Comparison of ENCODE assay signal across 8 cellular contexts in genomic region chr20:23339986-23340385, GRCh38. TPM values are rescaled to one million over a fixed set of nuclear protein-coding genes. Genes with fewer than 3 reads are reported as not detected.
DNase-seq lines count a peak whose midpoint lies in the region; ATAC-seq and TF ChIP-seq lines count a peak whose summit lies in the region.
"Had no signal": no experiment of that assay in that cellular context is flagged by ENCODE, and none has a peak within 500 bp of the region (broad histone marks: within the 10 kb centered on the region; RNA-seq: fewer than 3 reads in every experiment).

No MANE protein-coding gene starts in this region.

- H3K9ac ChIP-seq in BLaER1 treated with 17β-estradiol and CSF1 and Interleukin-3, amounts not matched to agents 10 nM and 100 nM, result peak overlapping the region in 2 of 11 experiments; percentile 2 to 5; a peak in 2 of 22 replicates

- 0 out of 22 replicates have a peak overlapping the region, but pooled peaks of 2 of the 11 experiments have one; percentile 3 to 8 for H3K4me2 ChIP-seq in BLaER1 treated with 17β-estradiol and CSF1 and Interleukin-3, amounts not matched to agents 10 nM and 100 nM

- peaks cover 1% of the 10 kb centered on the region for H3K4me1 ChIP-seq in left ventricle myocardium inferior
- peaks cover 4 to 36% (median 13%) of the 10 kb centered on the region in 10 experiments; a peak in 19 of 20 replicates for H3K4me1 ChIP-seq in BLaER1 treated with 17β-estradiol and CSF1 and Interleukin-3, amounts not matched to agents 10 nM and 100 nM
- no peaks in the 10 kb centered on the region for H3K4me1 ChIP-seq in sigmoid colon

- H3K27ac ChIP-seq in left ventricle myocardium inferior (replicated peaks) (no peak overlapping the region), VCaP (0 out of 2 replicates have a peak overlapping the region, but pooled peaks have one; percentile 3), sigmoid colon (no peak overlapping the region)
- peak overlapping the region in 6 of 11 experiments; percentile 10 to 56 (median 34); a peak in 10 of 22 replicates for H3K27ac ChIP-seq in BLaER1 treated with 17β-estradiol and CSF1 and Interleukin-3, amounts not matched to agents 10 nM and 100 nM

- H3K4me3 ChIP-seq in left ventricle myocardium inferior (no peak overlapping the region), sigmoid colon (no peak overlapping the region)
- no peak overlapping the region for H3K4me3 ChIP-seq in BLaER1 treated with 17β-estradiol and CSF1 and Interleukin-3, amounts not matched to agents 10 nM and 100 nM

- H3K9me3 ChIP-seq in left ventricle myocardium inferior (replicated peaks) (no peaks in the 10 kb centered on the region), sigmoid colon (no peaks in the 10 kb centered on the region)
- peaks cover 0 to 4% (median 0%) of the 10 kb centered on the region in 11 experiments; a peak in 1 of 22 replicates for H3K9me3 ChIP-seq in BLaER1 treated with 17β-estradiol and CSF1 and Interleukin-3, amounts not matched to agents 10 nM and 100 nM (replicated peaks in 1 of 11)

- no peak for TF ChIP-seq CTCF in left ventricle myocardium inferior (IDR thresholded peaks at IDR 0.05; ENCODE audit: borderline replicate concordance)
- no peak for TF ChIP-seq CTCF in VCaP (conservative IDR thresholded peaks at IDR 0.05)
- TF ChIP-seq CTCF in sigmoid colon (IDR thresholded peaks at IDR 0.05), result no peak

- no peak for DNase-seq in Right ventricle myocardium superior
- no peak for DNase-seq in left ventricle myocardium inferior
- peak; percentile 60 for DNase-seq in sigmoid colon
- DNase-seq in GDM1 (lab: John Stamatoyannopoulos, UW), result no peak
- no peak for DNase-seq in cerebellum (ENCODE audit: low spot score)
- DNase-seq: GOT3 had no signal

- H3K27me3 ChIP-seq in left ventricle myocardium inferior (ENCODE audit: low read depth) (no peaks in the 10 kb centered on the region), sigmoid colon (peaks cover 0 to 6% (median 0%) of the 10 kb centered on the region in 3 donors)
- no peaks in the 10 kb centered on the region for H3K27me3 ChIP-seq in BLaER1 treated with 17β-estradiol and CSF1 and Interleukin-3, amounts not matched to agents 10 nM and 100 nM

- 80 to 81% methylated on average over 13 of the region's 13 CpGs for WGBS in sigmoid colon, 2 donors

- no peaks in the 10 kb centered on the region for H3K36me3 ChIP-seq in left ventricle myocardium inferior
- H3K36me3 ChIP-seq in BLaER1 treated with 17β-estradiol and CSF1 and Interleukin-3, amounts not matched to agents 10 nM and 100 nM, result no peaks in the 10 kb centered on the region
- H3K36me3 ChIP-seq in sigmoid colon, result no peaks in the 10 kb centered on the region

- TF ChIP-seq POLR2A in sigmoid colon (IDR thresholded peaks at IDR 0.05), result no peak

- peak; percentile 13 for ATAC-seq in Right ventricle myocardium superior (ENCODE audit: poor library complexity)

- no peak for TF ChIP-seq EP300 in sigmoid colon (IDR thresholded peaks at IDR 0.05)

- H4K20me1 ChIP-seq in BLaER1 treated with 17β-estradiol and CSF1 and Interleukin-3, amounts not matched to agents 10 nM and 100 nM, result no peaks in the 10 kb centered on the region

- intact Hi-C loops in Right ventricle myocardium superior (cut with DNase I) (loop anchor here (5.0 to 10.0 kb wide), 5 partner anchors 85 to 1005 kb away; no protein-coding TSS in a partner anchor), left ventricle myocardium inferior (cut with micrococcal nuclease) (loop anchor here (5.0 to 10.0 kb wide), 2 partner anchors 95 to 648 kb away; no protein-coding TSS in a partner anchor), sigmoid colon (cut with DNase I) (loop anchor here (2.0 kb wide), 1 partner anchor 649 kb away; no protein-coding TSS in a partner anchor)

RNA-seq across cellular contexts. Expression of gene NXT1, which starts 10.6 kb away (rescaled TPM):
- total RNA-seq in Right ventricle myocardium superior (6.6 TPM), left ventricle myocardium inferior (7.3 TPM), sigmoid colon (10 to 100 TPM; 19.9 to 57.6 (median 29.3) TPM), cerebellum (11.4 TPM)
- 10 to 100 TPM in 2 of 3 donors, 1 to 10 TPM in 1; 8.1 to 22.3 (median 10.8) TPM for polyA plus RNA-seq in sigmoid colon

RNA-seq across cellular contexts. Expression of gene GZF1, which starts 22.0 kb away (rescaled TPM):
- total RNA-seq in Right ventricle myocardium superior (16.6 TPM), left ventricle myocardium inferior (24.9 TPM), sigmoid colon (10 to 100 TPM; 13.0 to 17.5 (median 17.1) TPM), cerebellum (22.6 TPM)
- 1 to 10 TPM; 2.4 to 6.0 (median 4.9) TPM for polyA plus RNA-seq in sigmoid colon

Comparison
In these comparisons a context has a peak if more than half of its experiments do, and no peak if none do; other contexts are left out.
1. H3K27ac ChIP-seq: peak in BLaER1 treated with 17β-estradiol and CSF1 and Interleukin-3, amounts not matched to agents 10 nM and 100 nM (6 of 11) and VCaP (single experiment); none in left ventricle myocardium inferior (single experiment) and sigmoid colon (0 of 4).